Comparison of ENCODE assay signal across 8 cellular contexts in the genomic region with DNA sequence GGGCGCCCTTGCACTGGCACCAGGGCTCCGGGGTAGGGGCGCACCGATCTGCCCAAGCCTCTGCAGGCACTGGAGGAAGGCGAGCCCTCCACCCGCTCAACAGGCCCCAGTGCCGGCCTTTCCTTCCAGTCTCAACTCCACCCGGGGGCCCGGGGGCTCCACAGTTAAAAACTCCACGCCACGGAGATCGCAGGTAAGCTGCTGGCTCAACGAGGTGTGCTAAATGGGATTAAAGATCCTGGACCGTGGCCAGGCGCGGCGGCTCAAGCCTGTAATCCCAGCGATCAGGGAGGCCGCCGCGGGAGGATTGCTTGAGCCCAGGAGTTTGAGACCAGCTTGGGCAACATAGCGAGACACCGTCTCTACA. TPM values are rescaled to one million over a fixed set of nuclear protein-coding genes. Genes with fewer than 3 reads are reported as not detected.
DNase-seq lines count a peak whose midpoint lies in the region; ATAC-seq, FAIRE-seq and TF ChIP-seq lines count a peak whose summit lies in the region.

No MANE protein-coding gene starts in this region.

- peak overlapping the region; percentile 92 for H3K27ac Mint-ChIP-seq in progenitor cell of endocrine pancreas

- H3K9me3 ChIP-seq in SU-DHL-6 (ENCODE audit: insufficient read depth, low read length) (no peaks in the 10 kb centered on the region), fibroblast of lung (ENCODE audit: control insufficient read depth, insufficient read depth, low read depth, low read length) (no peaks in the 10 kb centered on the region)

- H3K27me3 ChIP-seq in SU-DHL-6 (ENCODE audit: low read length) (no peaks in the 10 kb centered on the region), fibroblast of lung (ENCODE audit: control insufficient read depth, insufficient read depth, low read length) (no peaks in the 10 kb centered on the region)

- peaks cover 20% of the 10 kb centered on the region for H3K4me1 Mint-ChIP-seq in progenitor cell of endocrine pancreas (ENCODE audit: low read depth)

- no peak for FAIRE-seq in H54 (lab: Jason Lieb, UNC)

- ATAC-seq in GM18502 (IDR thresholded peaks at IDR 0.05; ENCODE audit: poor library complexity, unreplicated experiment), result no peak

- peaks cover 2% of the 10 kb centered on the region for H3K36me3 Mint-ChIP-seq in progenitor cell of endocrine pancreas (ENCODE audit: insufficient read depth)

- H4K20me1 ChIP-seq in SU-DHL-6 (ENCODE audit: low read depth, low read length), result peaks cover 8% of the 10 kb centered on the region; the same call in 1 of the 2 replicates
- no peaks in the 10 kb centered on the region for H4K20me1 ChIP-seq in fibroblast of lung (ENCODE audit: control insufficient read depth, extremely low read depth, insufficient read depth, low read length)

- H3K9me2 ChIP-seq in SU-DHL-6 (replicated peaks; ENCODE audit: insufficient read depth, low read length), result no peaks in the 10 kb centered on the region

- H3K4me3 ChIP-seq in GM12864 (ENCODE audit: low read depth, low read length) (peak overlapping the region; percentile 93; the same call in 1 of the 2 replicates), SU-DHL-6 (ENCODE audit: insufficient read depth, low read length, poor library complexity, severe bottlenecking) (no peak overlapping the region), fibroblast of lung (replicated peaks in 1 of 4; ENCODE audit: control extremely low read depth in 1 of 4, insufficient read depth in 1 of 4, low read depth in 3 of 4, low read length in 4 of 4) (peak overlapping the region in 1 of 4 experiments; percentile 93)

- H2AFZ ChIP-seq in SU-DHL-6 (ENCODE audit: low read depth, low read length, severe bottlenecking), result peak overlapping the region; percentile 70
- peak overlapping the region; percentile 89 for H2AFZ ChIP-seq in fibroblast of lung (ENCODE audit: low read length)

- DNase-seq in GM12864 (ENCODE audit: low read depth), result no peak
- no peak for DNase-seq in fibroblast of lung (ENCODE audit: low read depth in 2 of 2)
- DNase-seq in progenitor cell of endocrine pancreas (ENCODE audit: low spot score, unreplicated experiment), result no peak
- DNase-seq in H54 (ENCODE audit: insufficient read length, low spot score), result no peak
- DNase-seq in H4 (ENCODE audit: low spot score), result no peak
- no peak for DNase-seq in RPMI8226

- no peaks in the 10 kb centered on the region for H3K9me3 Mint-ChIP-seq in progenitor cell of endocrine pancreas (ENCODE audit: low read depth)

- no peak for TF ChIP-seq CTCF in GM12864 (IDR thresholded peaks at IDR 0.05; ENCODE audit: low read depth, low read length, missing control alignments)
- TF ChIP-seq CTCF in SU-DHL-6 (IDR thresholded peaks at IDR 0.05; ENCODE audit: insufficient read depth, low read length, poor library complexity, severe bottlenecking), result no peak
- TF ChIP-seq CTCF in fibroblast of lung (conservative IDR thresholded peaks at IDR 0.05 in 1 of 2, IDR thresholded peaks at IDR 0.05 in 1 of 2; ENCODE audit: low read depth in 1 of 2, low read length in 2 of 2), result no peak
- no peak for TF ChIP-seq CTCF in progenitor cell of endocrine pancreas (IDR thresholded peaks at IDR 0.05; ENCODE audit: unreplicated experiment)

- H3F3A ChIP-seq in SU-DHL-6 (ENCODE audit: insufficient read depth), result no peaks in the 10 kb centered on the region

- H3K9ac ChIP-seq in SU-DHL-6 (ENCODE audit: low read length), result peak overlapping the region; percentile 94
- peak overlapping the region; percentile 87 for H3K9ac ChIP-seq in fibroblast of lung (ENCODE audit: insufficient read depth, low read length)

- H3K4me3 Mint-ChIP-seq in progenitor cell of endocrine pancreas (ENCODE audit: low read depth), result peak overlapping the region; percentile 57

- H3K4me2 ChIP-seq in SU-DHL-6 (ENCODE audit: low read depth, low read length, poor library complexity, severe bottlenecking), result peak overlapping the region; percentile 88
- peak overlapping the region; percentile 92 for H3K4me2 ChIP-seq in fibroblast of lung (ENCODE audit: extremely low read depth, insufficient read depth, low read length)

- peaks cover 42% of the 10 kb centered on the region for H3K79me2 ChIP-seq in SU-DHL-6 (ENCODE audit: insufficient read depth, low read length)
- peaks cover 23% of the 10 kb centered on the region for H3K79me2 ChIP-seq in fibroblast of lung (ENCODE audit: control insufficient read depth, insufficient read depth, low read length)

- H3K36me3 ChIP-seq in SU-DHL-6 (ENCODE audit: low read length), result no peaks in the 10 kb centered on the region
- H3K36me3 ChIP-seq in fibroblast of lung (ENCODE audit: control insufficient read depth, insufficient read depth, low read length), result no peaks in the 10 kb centered on the region

- no peaks in the 10 kb centered on the region for H3K27me3 Mint-ChIP-seq in progenitor cell of endocrine pancreas

- TF ChIP-seq POLR2A in H54 (IDR thresholded peaks at IDR 0.05; ENCODE audit: low read depth, low read length), result no peak

- no peak overlapping the region for H3K27ac ChIP-seq in SU-DHL-6 (ENCODE audit: low read depth, low read length)
- peak overlapping the region; percentile 87 for H3K27ac ChIP-seq in fibroblast of lung (ENCODE audit: insufficient read depth, low read length)

- H3K4me1 ChIP-seq in fibroblast of lung (ENCODE audit: control insufficient read depth, extremely low read depth, insufficient read depth, low read length), result peaks cover 6% of the 10 kb centered on the region

RNA-seq across cellular contexts. Expression of a gene that starts 0.5 kb away (rescaled TPM):
- total RNA-seq in fibroblast of lung, result 1.2 and 1.8 TPM in 2 replicates
- 0.60 and 0.70 TPM in 2 replicates for polyA plus RNA-seq in fibroblast of lung
- polyA plus RNA-seq in fibroblast of lung (2012), result 0.43 and 0.44 TPM in 2 replicates
- polyA minus RNA-seq in fibroblast of lung (ENCODE audit: low replicate concordance), result 0.67 TPM in 1 of 2 replicates, not detected in the other
- 2.0 and 2.2 TPM in 2 replicates for total RNA-seq in progenitor cell of endocrine pancreas
- total RNA-seq in H4 (2014; rRNA removed; shearing (Covaris generic)), result 3.9 and 5.1 TPM in 2 replicates

RNA-seq across cellular contexts. Expression of a gene that starts 0.6 kb away (rescaled TPM):
- 16.9 and 20.3 TPM in 2 replicates for total RNA-seq in fibroblast of lung
- 11.7 and 17.7 TPM in 2 replicates for polyA plus RNA-seq in fibroblast of lung
- polyA plus RNA-seq in fibroblast of lung (2012), result 12.0 and 17.3 TPM in 2 replicates
- polyA minus RNA-seq in fibroblast of lung (ENCODE audit: low replicate concordance), result 11.5 and 20.2 TPM in 2 replicates
- total RNA-seq in progenitor cell of endocrine pancreas, result 38.0 and 41.3 TPM in 2 replicates
- total RNA-seq in H4 (2014; rRNA removed; shearing (Covaris generic)), result 16.2 and 21.7 TPM in 2 replicates
